ENCODE assay signal across 1 cellular context in the genomic region with DNA sequence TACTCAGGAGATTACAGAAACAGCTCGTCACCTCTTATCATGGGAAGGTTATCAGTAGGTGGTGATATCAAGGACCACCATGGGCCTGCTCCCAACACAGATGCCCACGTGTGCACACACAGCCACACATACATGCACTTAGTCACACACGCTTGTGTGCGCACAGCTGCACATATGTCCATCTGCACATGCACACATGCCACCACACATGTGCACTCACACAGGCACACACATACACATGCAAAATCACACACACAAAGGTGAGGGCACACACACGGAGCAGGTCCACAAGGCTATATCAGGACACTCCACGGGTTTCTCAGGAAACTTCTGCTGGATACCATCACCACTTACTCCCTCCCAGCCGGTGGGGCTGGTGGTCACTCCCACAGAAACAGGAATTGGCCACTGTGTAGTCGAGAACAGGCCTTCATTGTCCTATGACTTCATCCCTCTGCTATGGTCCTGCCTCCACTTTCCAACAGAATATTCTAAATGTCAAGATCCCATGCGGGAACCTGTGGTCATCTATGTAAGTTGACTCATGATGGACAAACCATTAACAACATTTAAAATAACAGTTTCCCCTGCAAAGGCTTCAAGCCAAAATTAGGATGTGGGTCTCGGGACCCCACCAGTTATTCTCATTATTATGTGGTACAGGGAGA.
TF ChIP-seq lines count a peak whose summit lies in the region.

No MANE protein-coding gene starts in this region.

TF ChIP-seq in K562, 482 proteins besides CTCF, POLR2A, EP300 and RAD21 (continued from another document and continues in another):
- TF ChIP-seq, protein P1, sequence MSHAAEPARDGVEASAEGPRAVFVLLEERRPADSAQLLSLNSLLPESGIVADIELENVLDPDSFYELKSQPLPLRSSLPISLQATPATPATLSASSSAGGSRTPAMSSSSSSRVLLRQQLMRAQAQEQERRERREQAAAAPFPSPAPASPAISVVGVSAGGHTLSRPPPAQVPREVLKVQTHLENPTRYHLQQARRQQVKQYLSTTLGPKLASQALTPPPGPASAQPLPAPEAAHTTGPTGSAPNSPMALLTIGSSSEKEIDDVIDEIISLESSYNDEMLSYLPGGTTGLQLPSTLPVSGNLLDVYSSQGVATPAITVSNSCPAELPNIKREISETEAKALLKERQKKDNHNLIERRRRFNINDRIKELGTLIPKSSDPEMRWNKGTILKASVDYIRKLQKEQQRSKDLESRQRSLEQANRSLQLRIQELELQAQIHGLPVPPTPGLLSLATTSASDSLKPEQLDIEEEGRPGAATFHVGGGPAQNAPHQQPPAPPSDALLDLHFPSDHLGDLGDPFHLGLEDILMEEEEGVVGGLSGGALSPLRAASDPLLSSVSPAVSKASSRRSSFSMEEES (CRISPR knock-in tag; IDR thresholded peaks at IDR 0.05) = no peak
- TF ChIP-seq CBX5 (IDR thresholded peaks at IDR 0.05; ENCODE audit: borderline replicate concordance, low read depth) (no peak), STAG1 (CRISPR knock-in tag; IDR thresholded peaks at IDR 0.05; ENCODE audit: borderline replicate concordance) (no peak), BACH1 (tag; IDR thresholded peaks at IDR 0.05) (no peak), HNRNPH1 (optimal IDR thresholded peaks at IDR 0.05; ENCODE audit: low read depth, low read length) (no peak), CC2D1A (IDR thresholded peaks at IDR 0.05) (no peak), HDGF (IDR thresholded peaks at IDR 0.05) (no peak; the same call in 1 of the 2 replicates), MED1 (CRISPR knock-in tag; IDR thresholded peaks at IDR 0.05; ENCODE audit: borderline replicate concordance) (no peak), ARID2 (IDR thresholded peaks at IDR 0.05) (no peak), TAF15 (IDR thresholded peaks at IDR 0.05; ENCODE audit: low read depth, low read length) (no peak), ZBTB1 (CRISPR knock-in tag; IDR thresholded peaks at IDR 0.05; ENCODE audit: borderline replicate concordance, low read depth) (no peak), KAT7 (CRISPR knock-in tag; IDR thresholded peaks at IDR 0.05; ENCODE audit: borderline replicate concordance) (no peak), NCOA1 (IDR thresholded peaks at IDR 0.05; ENCODE audit: low read depth) (no peak), HDAC1 (IDR thresholded peaks at IDR 0.05) (no peak), RUNX1 (IDR thresholded peaks at IDR 0.05; ENCODE audit: low read depth) (no peak), NFE2 (IDR thresholded peaks at IDR 0.05; ENCODE audit: low read depth) (no peak), ZNF445 (CRISPR knock-in tag; IDR thresholded peaks at IDR 0.05; ENCODE audit: low read depth) (no peak), CBX2 (IDR thresholded peaks at IDR 0.05; ENCODE audit: insufficient read depth, low read length, poor library complexity, severe bottlenecking) (no peak), ETV1 (tag; conservative IDR thresholded peaks at IDR 0.05; ENCODE audit: low read depth) (no peak), FOXJ2 (tag; IDR thresholded peaks at IDR 0.05) (0 out of 2 replicates have a peak, but pooled peaks have one; percentile 30), ZNF77 (CRISPR knock-in tag; IDR thresholded peaks at IDR 0.05) (no peak), CEBPG (CRISPR knock-in tag; IDR thresholded peaks at IDR 0.05) (no peak), CEBPG (tag; conservative IDR thresholded peaks at IDR 0.05 in 1 of 2, IDR thresholded peaks at IDR 0.05 in 1 of 2) (no peak)
- TF ChIP-seq, protein P2, sequence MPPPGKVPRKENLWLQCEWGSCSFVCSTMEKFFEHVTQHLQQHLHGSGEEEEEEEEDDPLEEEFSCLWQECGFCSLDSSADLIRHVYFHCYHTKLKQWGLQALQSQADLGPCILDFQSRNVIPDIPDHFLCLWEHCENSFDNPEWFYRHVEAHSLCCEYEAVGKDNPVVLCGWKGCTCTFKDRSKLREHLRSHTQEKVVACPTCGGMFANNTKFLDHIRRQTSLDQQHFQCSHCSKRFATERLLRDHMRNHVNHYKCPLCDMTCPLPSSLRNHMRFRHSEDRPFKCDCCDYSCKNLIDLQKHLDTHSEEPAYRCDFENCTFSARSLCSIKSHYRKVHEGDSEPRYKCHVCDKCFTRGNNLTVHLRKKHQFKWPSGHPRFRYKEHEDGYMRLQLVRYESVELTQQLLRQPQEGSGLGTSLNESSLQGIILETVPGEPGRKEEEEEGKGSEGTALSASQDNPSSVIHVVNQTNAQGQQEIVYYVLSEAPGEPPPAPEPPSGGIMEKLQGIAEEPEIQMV (tag; conservative IDR thresholded peaks at IDR 0.05; ENCODE audit: low read depth) = no peak
- TF ChIP-seq, protein P3, sequence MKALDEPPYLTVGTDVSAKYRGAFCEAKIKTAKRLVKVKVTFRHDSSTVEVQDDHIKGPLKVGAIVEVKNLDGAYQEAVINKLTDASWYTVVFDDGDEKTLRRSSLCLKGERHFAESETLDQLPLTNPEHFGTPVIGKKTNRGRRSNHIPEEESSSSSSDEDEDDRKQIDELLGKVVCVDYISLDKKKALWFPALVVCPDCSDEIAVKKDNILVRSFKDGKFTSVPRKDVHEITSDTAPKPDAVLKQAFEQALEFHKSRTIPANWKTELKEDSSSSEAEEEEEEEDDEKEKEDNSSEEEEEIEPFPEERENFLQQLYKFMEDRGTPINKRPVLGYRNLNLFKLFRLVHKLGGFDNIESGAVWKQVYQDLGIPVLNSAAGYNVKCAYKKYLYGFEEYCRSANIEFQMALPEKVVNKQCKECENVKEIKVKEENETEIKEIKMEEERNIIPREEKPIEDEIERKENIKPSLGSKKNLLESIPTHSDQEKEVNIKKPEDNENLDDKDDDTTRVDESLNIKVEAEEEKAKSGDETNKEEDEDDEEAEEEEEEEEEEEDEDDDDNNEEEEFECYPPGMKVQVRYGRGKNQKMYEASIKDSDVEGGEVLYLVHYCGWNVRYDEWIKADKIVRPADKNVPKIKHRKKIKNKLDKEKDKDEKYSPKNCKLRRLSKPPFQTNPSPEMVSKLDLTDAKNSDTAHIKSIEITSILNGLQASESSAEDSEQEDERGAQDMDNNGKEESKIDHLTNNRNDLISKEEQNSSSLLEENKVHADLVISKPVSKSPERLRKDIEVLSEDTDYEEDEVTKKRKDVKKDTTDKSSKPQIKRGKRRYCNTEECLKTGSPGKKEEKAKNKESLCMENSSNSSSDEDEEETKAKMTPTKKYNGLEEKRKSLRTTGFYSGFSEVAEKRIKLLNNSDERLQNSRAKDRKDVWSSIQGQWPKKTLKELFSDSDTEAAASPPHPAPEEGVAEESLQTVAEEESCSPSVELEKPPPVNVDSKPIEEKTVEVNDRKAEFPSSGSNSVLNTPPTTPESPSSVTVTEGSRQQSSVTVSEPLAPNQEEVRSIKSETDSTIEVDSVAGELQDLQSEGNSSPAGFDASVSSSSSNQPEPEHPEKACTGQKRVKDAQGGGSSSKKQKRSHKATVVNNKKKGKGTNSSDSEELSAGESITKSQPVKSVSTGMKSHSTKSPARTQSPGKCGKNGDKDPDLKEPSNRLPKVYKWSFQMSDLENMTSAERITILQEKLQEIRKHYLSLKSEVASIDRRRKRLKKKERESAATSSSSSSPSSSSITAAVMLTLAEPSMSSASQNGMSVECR (CRISPR knock-in tag; IDR thresholded peaks at IDR 0.05) = no peak
- TF ChIP-seq, protein P4, sequence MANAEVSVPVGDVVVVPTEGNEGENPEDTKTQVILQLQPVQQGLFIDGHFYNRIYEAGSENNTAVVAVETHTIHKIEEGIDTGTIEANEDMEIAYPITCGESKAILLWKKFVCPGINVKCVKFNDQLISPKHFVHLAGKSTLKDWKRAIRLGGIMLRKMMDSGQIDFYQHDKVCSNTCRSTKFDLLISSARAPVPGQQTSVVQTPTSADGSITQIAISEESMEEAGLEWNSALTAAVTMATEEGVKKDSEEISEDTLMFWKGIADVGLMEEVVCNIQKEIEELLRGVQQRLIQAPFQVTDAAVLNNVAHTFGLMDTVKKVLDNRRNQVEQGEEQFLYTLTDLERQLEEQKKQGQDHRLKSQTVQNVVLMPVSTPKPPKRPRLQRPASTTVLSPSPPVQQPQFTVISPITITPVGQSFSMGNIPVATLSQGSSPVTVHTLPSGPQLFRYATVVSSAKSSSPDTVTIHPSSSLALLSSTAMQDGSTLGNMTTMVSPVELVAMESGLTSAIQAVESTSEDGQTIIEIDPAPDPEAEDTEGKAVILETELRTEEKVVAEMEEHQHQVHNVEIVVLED (CRISPR knock-in tag; IDR thresholded peaks at IDR 0.05) = no peak
- TF ChIP-seq, protein P5, sequence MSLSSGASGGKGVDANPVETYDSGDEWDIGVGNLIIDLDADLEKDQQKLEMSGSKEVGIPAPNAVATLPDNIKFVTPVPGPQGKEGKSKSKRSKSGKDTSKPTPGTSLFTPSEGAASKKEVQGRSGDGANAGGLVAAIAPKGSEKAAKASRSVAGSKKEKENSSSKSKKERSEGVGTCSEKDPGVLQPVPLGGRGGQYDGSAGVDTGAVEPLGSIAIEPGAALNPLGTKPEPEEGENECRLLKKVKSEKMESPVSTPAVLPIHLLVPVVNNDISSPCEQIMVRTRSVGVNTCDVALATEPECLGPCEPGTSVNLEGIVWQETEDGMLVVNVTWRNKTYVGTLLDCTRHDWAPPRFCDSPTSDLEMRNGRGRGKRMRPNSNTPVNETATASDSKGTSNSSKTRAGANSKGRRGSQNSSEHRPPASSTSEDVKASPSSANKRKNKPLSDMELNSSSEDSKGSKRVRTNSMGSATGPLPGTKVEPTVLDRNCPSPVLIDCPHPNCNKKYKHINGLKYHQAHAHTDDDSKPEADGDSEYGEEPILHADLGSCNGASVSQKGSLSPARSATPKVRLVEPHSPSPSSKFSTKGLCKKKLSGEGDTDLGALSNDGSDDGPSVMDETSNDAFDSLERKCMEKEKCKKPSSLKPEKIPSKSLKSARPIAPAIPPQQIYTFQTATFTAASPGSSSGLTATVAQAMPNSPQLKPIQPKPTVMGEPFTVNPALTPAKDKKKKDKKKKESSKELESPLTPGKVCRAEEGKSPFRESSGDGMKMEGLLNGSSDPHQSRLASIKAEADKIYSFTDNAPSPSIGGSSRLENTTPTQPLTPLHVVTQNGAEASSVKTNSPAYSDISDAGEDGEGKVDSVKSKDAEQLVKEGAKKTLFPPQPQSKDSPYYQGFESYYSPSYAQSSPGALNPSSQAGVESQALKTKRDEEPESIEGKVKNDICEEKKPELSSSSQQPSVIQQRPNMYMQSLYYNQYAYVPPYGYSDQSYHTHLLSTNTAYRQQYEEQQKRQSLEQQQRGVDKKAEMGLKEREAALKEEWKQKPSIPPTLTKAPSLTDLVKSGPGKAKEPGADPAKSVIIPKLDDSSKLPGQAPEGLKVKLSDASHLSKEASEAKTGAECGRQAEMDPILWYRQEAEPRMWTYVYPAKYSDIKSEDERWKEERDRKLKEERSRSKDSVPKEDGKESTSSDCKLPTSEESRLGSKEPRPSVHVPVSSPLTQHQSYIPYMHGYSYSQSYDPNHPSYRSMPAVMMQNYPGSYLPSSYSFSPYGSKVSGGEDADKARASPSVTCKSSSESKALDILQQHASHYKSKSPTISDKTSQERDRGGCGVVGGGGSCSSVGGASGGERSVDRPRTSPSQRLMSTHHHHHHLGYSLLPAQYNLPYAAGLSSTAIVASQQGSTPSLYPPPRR (CRISPR knock-in tag; IDR thresholded peaks at IDR 0.05; ENCODE audit: borderline replicate concordance) = no peak
- TF ChIP-seq, protein P6, sequence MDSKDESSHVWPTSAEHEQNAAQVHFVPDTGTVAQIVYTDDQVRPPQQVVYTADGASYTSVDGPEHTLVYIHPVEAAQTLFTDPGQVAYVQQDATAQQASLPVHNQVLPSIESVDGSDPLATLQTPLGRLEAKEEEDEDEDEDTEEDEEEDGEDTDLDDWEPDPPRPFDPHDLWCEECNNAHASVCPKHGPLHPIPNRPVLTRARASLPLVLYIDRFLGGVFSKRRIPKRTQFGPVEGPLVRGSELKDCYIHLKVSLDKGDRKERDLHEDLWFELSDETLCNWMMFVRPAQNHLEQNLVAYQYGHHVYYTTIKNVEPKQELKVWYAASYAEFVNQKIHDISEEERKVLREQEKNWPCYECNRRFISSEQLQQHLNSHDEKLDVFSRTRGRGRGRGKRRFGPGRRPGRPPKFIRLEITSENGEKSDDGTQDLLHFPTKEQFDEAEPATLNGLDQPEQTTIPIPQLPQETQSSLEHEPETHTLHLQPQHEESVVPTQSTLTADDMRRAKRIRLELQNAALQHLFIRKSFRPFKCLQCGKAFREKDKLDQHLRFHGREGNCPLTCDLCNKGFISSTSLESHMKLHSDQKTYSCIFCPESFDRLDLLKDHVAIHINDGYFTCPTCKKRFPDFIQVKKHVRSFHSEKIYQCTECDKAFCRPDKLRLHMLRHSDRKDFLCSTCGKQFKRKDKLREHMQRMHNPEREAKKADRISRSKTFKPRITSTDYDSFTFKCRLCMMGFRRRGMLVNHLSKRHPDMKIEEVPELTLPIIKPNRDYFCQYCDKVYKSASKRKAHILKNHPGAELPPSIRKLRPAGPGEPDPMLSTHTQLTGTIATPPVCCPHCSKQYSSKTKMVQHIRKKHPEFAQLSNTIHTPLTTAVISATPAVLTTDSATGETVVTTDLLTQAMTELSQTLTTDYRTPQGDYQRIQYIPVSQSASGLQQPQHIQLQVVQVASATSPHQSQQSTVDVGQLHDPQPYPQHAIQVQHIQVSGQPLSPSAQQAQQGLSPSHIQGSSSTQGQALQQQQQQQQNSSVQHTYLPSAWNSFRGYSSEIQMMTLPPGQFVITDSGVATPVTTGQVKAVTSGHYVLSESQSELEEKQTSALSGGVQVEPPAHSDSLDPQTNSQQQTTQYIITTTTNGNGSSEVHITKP (IDR thresholded peaks at IDR 0.05; ENCODE audit: partially characterized antibody) = no peak
- TF ChIP-seq, protein P7, sequence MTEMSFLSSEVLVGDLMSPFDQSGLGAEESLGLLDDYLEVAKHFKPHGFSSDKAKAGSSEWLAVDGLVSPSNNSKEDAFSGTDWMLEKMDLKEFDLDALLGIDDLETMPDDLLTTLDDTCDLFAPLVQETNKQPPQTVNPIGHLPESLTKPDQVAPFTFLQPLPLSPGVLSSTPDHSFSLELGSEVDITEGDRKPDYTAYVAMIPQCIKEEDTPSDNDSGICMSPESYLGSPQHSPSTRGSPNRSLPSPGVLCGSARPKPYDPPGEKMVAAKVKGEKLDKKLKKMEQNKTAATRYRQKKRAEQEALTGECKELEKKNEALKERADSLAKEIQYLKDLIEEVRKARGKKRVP (CRISPR knock-in tag; IDR thresholded peaks at IDR 0.05) = no peak
- TF ChIP-seq, protein P8, sequence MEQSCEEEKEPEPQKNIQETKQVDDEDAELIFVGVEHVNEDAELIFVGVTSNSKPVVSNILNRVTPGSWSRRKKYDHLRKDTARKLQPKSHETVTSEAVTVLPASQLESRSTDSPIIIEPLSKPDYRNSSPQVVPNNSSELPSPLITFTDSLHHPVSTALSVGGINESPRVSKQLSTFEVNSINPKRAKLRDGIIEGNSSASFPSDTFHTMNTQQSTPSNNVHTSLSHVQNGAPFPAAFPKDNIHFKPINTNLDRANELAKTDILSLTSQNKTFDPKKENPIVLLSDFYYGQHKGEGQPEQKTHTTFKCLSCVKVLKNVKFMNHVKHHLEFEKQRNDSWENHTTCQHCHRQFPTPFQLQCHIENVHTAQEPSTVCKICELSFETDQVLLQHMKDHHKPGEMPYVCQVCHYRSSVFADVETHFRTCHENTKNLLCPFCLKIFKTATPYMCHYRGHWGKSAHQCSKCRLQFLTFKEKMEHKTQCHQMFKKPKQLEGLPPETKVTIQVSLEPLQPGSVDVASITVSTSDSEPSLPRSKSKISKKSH (CRISPR knock-in tag; IDR thresholded peaks at IDR 0.05) = no peak
- TF ChIP-seq, protein P9, sequence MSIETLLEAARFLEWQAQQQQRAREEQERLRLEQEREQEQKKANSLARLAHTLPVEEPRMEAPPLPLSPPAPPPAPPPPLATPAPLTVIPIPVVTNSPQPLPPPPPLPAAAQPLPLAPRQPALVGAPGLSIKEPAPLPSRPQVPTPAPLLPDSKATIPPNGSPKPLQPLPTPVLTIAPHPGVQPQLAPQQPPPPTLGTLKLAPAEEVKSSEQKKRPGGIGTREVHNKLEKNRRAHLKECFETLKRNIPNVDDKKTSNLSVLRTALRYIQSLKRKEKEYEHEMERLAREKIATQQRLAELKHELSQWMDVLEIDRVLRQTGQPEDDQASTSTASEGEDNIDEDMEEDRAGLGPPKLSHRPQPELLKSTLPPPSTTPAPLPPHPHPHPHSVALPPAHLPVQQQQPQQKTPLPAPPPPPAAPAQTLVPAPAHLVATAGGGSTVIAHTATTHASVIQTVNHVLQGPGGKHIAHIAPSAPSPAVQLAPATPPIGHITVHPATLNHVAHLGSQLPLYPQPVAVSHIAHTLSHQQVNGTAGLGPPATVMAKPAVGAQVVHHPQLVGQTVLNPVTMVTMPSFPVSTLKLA (conservative IDR thresholded peaks at IDR 0.05) = 0 out of 4 replicates have a peak, but pooled peaks of 1 of the 2 experiments have one; percentile 39
